28 cellular contexts compared by ENCODE assay signal in genomic region chr11:74952752-74953151, GRCh38. TPM values are rescaled to one million over a fixed set of nuclear protein-coding genes. Genes with fewer than 3 reads are reported as not detected.
DNase-seq lines count a peak whose midpoint lies in the region; ATAC-seq and TF ChIP-seq lines count a peak whose summit lies in the region.
"Had no signal": no experiment of that assay in that cellular context is flagged by ENCODE, and none has a peak within 500 bp of the region (broad histone marks: within the 10 kb centered on the region; RNA-seq: fewer than 3 reads in every experiment).

No MANE protein-coding gene starts in this region.

- CTCF ChIA-PET in mammary epithelial cell (lab: Charles Lee; ENCODE audit: low non-redundant PET): no interaction called here

- H3K9ac ChIP-seq in BLaER1 (0 out of 2 replicates have a peak overlapping the region, but pooled peaks have one; percentile 47), OCI-LY1 (ENCODE audit: low read length) (no peak overlapping the region), mucosa of rectum (ENCODE audit: low read depth in 1 of 2, low read length in 2 of 2) (no peak overlapping the region), mammary epithelial cell (ENCODE audit: insufficient read depth, low read length) (no peak overlapping the region)
- H3K9ac ChIP-seq: GM23248, SK-N-SH had no signal

- H3K79me2 ChIP-seq in OCI-LY1 (ENCODE audit: insufficient read depth, low read length) (peaks cover 89% of the 10 kb centered on the region), mammary epithelial cell (ENCODE audit: insufficient read depth, low read length) (peaks cover 91% of the 10 kb centered on the region)

- H4K20me1 ChIP-seq in BLaER1 (peaks cover 74% of the 10 kb centered on the region), OCI-LY1 (ENCODE audit: insufficient read depth, low read length) (no peaks in the 10 kb centered on the region), mammary epithelial cell (ENCODE audit: insufficient read depth, low read length) (peaks cover 3% of the 10 kb centered on the region)

- BruUV-seq in mammary epithelial cell (replicated peaks; lab: Mats Ljungman, UMichigan): no TSS peak

- in situ Hi-C loops in mammary epithelial cell (cut with MboI; ENCODE audit: low sequenced_read_pairs in 2 of 2): no loop called here

- peak overlapping the region; percentile 89 for H3K4me2 ChIP-seq in BLaER1
- H3K4me2 ChIP-seq in OCI-LY1 (ENCODE audit: low read length): peak overlapping the region; percentile 22; the same call in 1 of the 2 replicates
- no peak overlapping the region for H3K4me2 ChIP-seq in mammary epithelial cell (ENCODE audit: insufficient read depth, low read depth, low read length)
- H3K4me2 ChIP-seq: SK-N-SH had no signal

- H3K9me2 ChIP-seq in OCI-LY1 (ENCODE audit: low read depth, low read length): no peaks in the 10 kb centered on the region
- H3K9me2 ChIP-seq: SK-N-SH had no signal

- H3K9me3 ChIP-seq in BLaER1 (no peaks in the 10 kb centered on the region; the same call in 1 of the 2 replicates), OCI-LY1 (ENCODE audit: low read length) (no peaks in the 10 kb centered on the region), mucosa of rectum (ENCODE audit: control insufficient read depth in 2 of 2, low read length in 2 of 2) (no peaks in the 10 kb centered on the region), mammary epithelial cell (replicated peaks; ENCODE audit: insufficient read depth, low read length) (no peaks in the 10 kb centered on the region)
- H3K9me3 ChIP-seq: BE2C, gastroesophageal sphincter, neutrophil, SK-N-SH, thyroid gland had no signal

- H3K4me1 ChIP-seq in BLaER1: peaks cover 49% of the 10 kb centered on the region
- H3K4me1 ChIP-seq in OCI-LY1 (ENCODE audit: insufficient read depth, low read length, severe bottlenecking): peaks cover 50% of the 10 kb centered on the region
- peaks cover 12 to 22% of the 10 kb centered on the region in 2 donors for H3K4me1 ChIP-seq in mucosa of rectum (ENCODE audit: control insufficient read depth in 2 of 2, insufficient read depth in 2 of 2, low read length in 2 of 2)
- H3K4me1 ChIP-seq in mammary epithelial cell (ENCODE audit: insufficient read depth, low read length): peaks cover 4% of the 10 kb centered on the region

- H3K27me3 ChIP-seq in BLaER1 (no peaks in the 10 kb centered on the region), OCI-LY1 (ENCODE audit: insufficient read depth, low read length) (no peaks in the 10 kb centered on the region), mucosa of rectum (ENCODE audit: control insufficient read depth in 2 of 2, insufficient read depth in 2 of 2, low read length in 2 of 2) (no peaks in the 10 kb centered on the region), mammary epithelial cell (ENCODE audit: insufficient read depth, low read length) (no peaks in the 10 kb centered on the region), H7 (ENCODE audit: control insufficient read depth, insufficient read depth, low read length) (no peaks in the 10 kb centered on the region)
- H3K27me3 ChIP-seq: BE2C, gastroesophageal sphincter, neutrophil, thyroid gland had no signal

- DNase-seq in GM12865 (ENCODE audit: low read depth): no peak
- DNase-seq in SIG-M5 (lab: John Stamatoyannopoulos, UW): no peak
- DNase-seq in mammary epithelial cell: no peak
- DNase-seq in H7: no peak
- DNase-seq in stimulated activated naive CD8-positive, alpha-beta T cell treated with anti-CD3 and anti-CD28 coated beads, Interleukin-15, Interleukin-2, amounts not matched to agents 100 U/mL and 50 U/mL, for 24 hours: no peak
- DNase-seq: activated CD4-positive, alpha-beta memory T cell treated with anti-CD3 and anti-CD28 coated beads, Interleukin-2, amount 10 ng/mL, durations not matched to agents 7 days and 5 days; activated CD4-positive, alpha-beta T cell treated with anti-CD3 and anti-CD28 coated beads for 1 hour; BE2C; caudate nucleus; dermis blood vessel endothelial cell; DMS79; GM23248; hippocampal formation; left cardiac atrium; NCI-H1092; NCI-H1694 treated with DMSO at 0.1 percent for 48 hours; NCI-H69; SK-N-SH; stimulated activated CD4-positive, alpha-beta T cell treated with anti-CD3 and anti-CD28 coated beads, Interleukin-15, amount 100 ng/mL, for 24 hours; stimulated activated naive CD8-positive, alpha-beta T cell treated with anti-CD3 and anti-CD28 coated beads, Interleukin-15, amount 100 ng/mL, for 72 hours; T-helper 2 cell; thyroid gland had no signal

- H3K4me3 ChIP-seq in BLaER1 (no peak overlapping the region), GM12865 (ENCODE audit: low read depth, low read length) (peak overlapping the region; percentile 86), OCI-LY1 (ENCODE audit: low read depth, low read length, poor library complexity, severe bottlenecking) (no peak overlapping the region), mucosa of rectum (ENCODE audit: low read length in 2 of 2) (peak overlapping the region in 1 of 2 donors; percentile 28), mammary epithelial cell (replicated peaks in 1 of 3; ENCODE audit: insufficient read depth in 1 of 3, low read depth in 2 of 3, low read length in 3 of 3) (no peak overlapping the region), H7 (ENCODE audit: insufficient read depth, low read depth, low read length) (no peak overlapping the region)
- H3K4me3 ChIP-seq: gastroesophageal sphincter, GM23248, thyroid gland had no signal

- H3K36me3 ChIP-seq in BLaER1 (peaks cover 42% of the 10 kb centered on the region), OCI-LY1 (ENCODE audit: insufficient read depth, low read length) (peaks cover 67% of the 10 kb centered on the region), mucosa of rectum (ENCODE audit: control insufficient read depth in 2 of 2, insufficient read depth in 2 of 2, low read length in 2 of 2) (peaks cover 6% of the 10 kb centered on the region in 2 donors), mammary epithelial cell (ENCODE audit: insufficient read depth, low read length) (peaks cover 8% of the 10 kb centered on the region), H7 (replicated peaks; ENCODE audit: control insufficient read depth, insufficient read depth, low read length) (no peaks in the 10 kb centered on the region)
- H3K36me3 ChIP-seq: thyroid gland had no signal

- ATAC-seq in stimulated activated naive CD8-positive, alpha-beta T cell treated with anti-CD3 and anti-CD28 coated beads, Interleukin-15, Interleukin-2, amounts not matched to agents 100 U/mL and 50 U/mL, for 24 hours: no peak
- ATAC-seq: gastroesophageal sphincter; left cardiac atrium; stimulated activated naive CD8-positive, alpha-beta T cell treated with anti-CD3 and anti-CD28 coated beads, Interleukin-15, amount 100 ng/mL, for 72 hours had no signal

- H3K27ac ChIP-seq in BLaER1 (no peak overlapping the region), OCI-LY1 (ENCODE audit: low read depth, low read length, poor library complexity, severe bottlenecking) (no peak overlapping the region), mucosa of rectum (ENCODE audit: low read depth in 2 of 2, low read length in 2 of 2) (peak overlapping the region; percentile 34 to 40), mammary epithelial cell (ENCODE audit: insufficient read depth, low read depth, low read length) (no peak overlapping the region)
- H3K27ac ChIP-seq: gastroesophageal sphincter, GM23248, neutrophil, RWPE1, thyroid gland had no signal

- H3F3A ChIP-seq in OCI-LY1 (ENCODE audit: insufficient read depth, low read length): no peaks in the 10 kb centered on the region

- intact Hi-C loops in mammary epithelial cell (cut with micrococcal nuclease): loop anchor here (2.0 kb wide), 1 partner anchor 18 kb away; no protein-coding TSS in a partner anchor

- no peak for TF ChIP-seq CTCF in GM12865 (IDR thresholded peaks at IDR 0.05; ENCODE audit: insufficient read depth, low read depth, low read length, missing control alignments)
- no peak for TF ChIP-seq CTCF in OCI-LY1 (IDR thresholded peaks at IDR 0.05; ENCODE audit: low read length)
- TF ChIP-seq CTCF in mammary epithelial cell (conservative IDR thresholded peaks at IDR 0.05 in 1 of 2, IDR thresholded peaks at IDR 0.05 in 1 of 2; ENCODE audit: extremely low read depth in 1 of 2, insufficient read depth in 1 of 2, low read depth in 1 of 2, low read length in 2 of 2): no peak

- WGBS in mammary epithelial cell (ENCODE audit: low coverage, missing lambda C conversion rate): 59% methylated on average over 2 of the region's 2 CpGs

- no peak overlapping the region for H2AFZ ChIP-seq in OCI-LY1 (ENCODE audit: low read length)
- H2AFZ ChIP-seq in mammary epithelial cell (ENCODE audit: low read depth, low read length): no peak overlapping the region
- H2AFZ ChIP-seq: GM23248 had no signal

- dilution Hi-C loops in mammary epithelial cell (cut with HindIII; ENCODE audit: low sequenced_read_pairs): loop anchor here (5.0 kb wide), 1 partner anchor 40 kb away; no protein-coding TSS in a partner anchor

RNA-seq across cellular contexts. Expression of gene SPCS2, which starts 3.7 kb away (rescaled TPM):
- 100 to 1,000 TPM in 1 of 2 donors, 10 to 100 TPM in 1; 14.0 to 122 TPM for total RNA-seq in mammary epithelial cell
- polyA plus RNA-seq in mammary epithelial cell: 54.6 TPM
- 83.2 TPM for polyA minus RNA-seq in mammary epithelial cell
- total RNA-seq in H7 (2014; rRNA removed; shearing (Covaris generic)): 17.4 and 19.1 TPM in 2 replicates

RNA-seq across cellular contexts. Expression of gene XRRA1, which starts 3.9 kb away (rescaled TPM):
- total RNA-seq in mammary epithelial cell: 10 to 100 TPM; 17.6 to 28.7 TPM
- 5.7 TPM for polyA plus RNA-seq in mammary epithelial cell
- 43.4 TPM for polyA minus RNA-seq in mammary epithelial cell
- total RNA-seq in H7 (2014; rRNA removed; shearing (Covaris generic)): 11.1 and 12.1 TPM in 2 replicates

RNA-seq across cellular contexts. Expression of gene NEU3, which starts 36.0 kb away (rescaled TPM):
- 10 to 100 TPM; 17.3 to 21.8 TPM for total RNA-seq in mammary epithelial cell
- 9.3 TPM for polyA plus RNA-seq in mammary epithelial cell
- polyA minus RNA-seq in mammary epithelial cell: 10.0 TPM
- 11.0 and 15.3 TPM in 2 replicates for total RNA-seq in H7 (2014; rRNA removed; shearing (Covaris generic))

Comparison
In these comparisons a context has a peak if more than half of its experiments do, and no peak if none do; other contexts are left out.
1. H3K27ac ChIP-seq: peak in mucosa of rectum (2 of 2); none in BLaER1 (single experiment), OCI-LY1 (single experiment) and mammary epithelial cell (single experiment).